ENCODE assay signal across 29 cellular contexts in genomic region chr6:28478518-28478917, GRCh38. TPM values are rescaled to one million over a fixed set of nuclear protein-coding genes. Genes with fewer than 3 reads are reported as not detected.
DNase-seq lines count a peak whose midpoint lies in the region; ATAC-seq and TF ChIP-seq lines count a peak whose summit lies in the region.
"Had no signal": no experiment of that assay in that cellular context is flagged by ENCODE, and none has a peak within 500 bp of the region (broad histone marks: within the 10 kb centered on the region; RNA-seq: fewer than 3 reads in every experiment).

No MANE protein-coding gene starts in this region.

- TF ChIP-seq CTCF in GM12865 (IDR thresholded peaks at IDR 0.05; ENCODE audit: insufficient read depth, low read depth, low read length, missing control alignments) (no peak), WTC11 (IDR thresholded peaks at IDR 0.05) (no peak), endothelial cell (IDR thresholded peaks at IDR 0.05; ENCODE audit: unreplicated experiment) (no peak), upper lobe of left lung (IDR thresholded peaks at IDR 0.05) (no peak)

- no peaks in the 10 kb centered on the region for H3K4me1 ChIP-seq in upper lobe of left lung
- H3K4me1 ChIP-seq: heart left ventricle, prostate gland, suprapubic skin had no signal

- no peak for TF ChIP-seq EP300 in upper lobe of left lung (IDR thresholded peaks at IDR 0.05)

- TF ChIP-seq POLR2A in upper lobe of left lung (IDR thresholded peaks at IDR 0.05) = no peak

- no peaks in the 10 kb centered on the region for H3K9me3 ChIP-seq in upper lobe of left lung
- H3K9me3 ChIP-seq: heart left ventricle, neutrophil, prostate gland, suprapubic skin had no signal

- CTCF ChIA-PET in WTC11 (lab: Charles Lee) = interaction anchor here (1.0 kb wide), 1 partner anchor 79 kb away, joined by 4 read pairs; the partner anchor contains the start of gene ZSCAN12

- H3K36me3 Mint-ChIP-seq in WTC11 = no peaks in the 10 kb centered on the region
- H3K36me3 Mint-ChIP-seq in endothelial cell (ENCODE audit: low read depth, unreplicated experiment) = no peaks in the 10 kb centered on the region
- H3K36me3 Mint-ChIP-seq: activated naive CD4-positive, alpha-beta T cell treated with anti-CD3 and anti-CD28 coated beads, Interleukin-2, amount 50 U/mL, for 24 hours; CD8-positive, alpha-beta memory T cell; memory B cell had no signal

- DNase-seq in NCI-H748 (lab: John Stamatoyannopoulos, UW; ENCODE audit: unreplicated experiment) (peak; percentile 43), NCI-H748 treated with DMSO at 0.1 percent for 48 hours (lab: John Stamatoyannopoulos, UW) (no peak), GM12865 (ENCODE audit: low read depth) (peak; percentile 11), WTC11 (ENCODE audit: low spot score) (no peak), endothelial cell (ENCODE audit: low spot score) (no peak), GM19240 (ENCODE audit: insufficient read length, low spot score) (no peak), upper lobe of left lung (no peak), NCI-H510A treated with DMSO at 0.1 percent for 48 hours (lab: John Stamatoyannopoulos, UW) (no peak)
- DNase-seq: 8988T; activated CD4-positive, alpha-beta T cell treated with anti-CD3 and anti-CD28 coated beads for 48 hours; CD8-positive, alpha-beta memory T cell; erythroblast; heart left ventricle; NCI-H1092 treated with DMSO at 0.1 percent for 48 hours; NCI-H1930; NK-92 treated with Interleukin-12 subunit alpha and Interleukin-12 subunit beta, amount 100 ng/mL, for 24 hours; SHP77 treated with DMSO at 0.1 percent for 48 hours; stimulated activated CD4-positive, alpha-beta T cell treated with anti-CD3 and anti-CD28 coated beads, Interleukin-1b, Interleukin-23, amount 100 ng/mL, for 48 hours; T-helper 1 cell had no signal

- no peak overlapping the region for H3K27ac ChIP-seq in upper lobe of left lung
- H3K27ac ChIP-seq: heart left ventricle, neutrophil, prostate gland, skin epidermis, suprapubic skin had no signal

- H3K9me3 Mint-ChIP-seq in WTC11 = peaks cover 14% of the 10 kb centered on the region
- no peaks in the 10 kb centered on the region for H3K9me3 Mint-ChIP-seq in endothelial cell (ENCODE audit: unreplicated experiment)
- H3K9me3 Mint-ChIP-seq: activated naive CD4-positive, alpha-beta T cell treated with anti-CD3 and anti-CD28 coated beads, Interleukin-2, amount 50 U/mL, for 24 hours; activated T-helper 1 cell treated with anti-CD3 and anti-CD28 coated beads, Interleukin-12 subunit alpha, Interleukin-12 subunit beta, Interleukin-2, Interleukin-4 antibody, amounts not matched to agents 30 ng/mL and 10 ng/mL and 1 ng/mL, durations not matched to agents 14 hours and 24 hours and 36 hours; memory B cell had no signal

- peak overlapping the region; percentile 69 for H3K4me3 Mint-ChIP-seq in WTC11
- peak overlapping the region; percentile 27 for H3K4me3 Mint-ChIP-seq in endothelial cell (ENCODE audit: unreplicated experiment)
- H3K4me3 Mint-ChIP-seq: activated naive CD4-positive, alpha-beta T cell treated with anti-CD3 and anti-CD28 coated beads, Interleukin-2, amount 50 U/mL, for 24 hours; activated T-helper 1 cell treated with anti-CD3 and anti-CD28 coated beads, Interleukin-12 subunit alpha, Interleukin-12 subunit beta, Interleukin-2, Interleukin-4 antibody, amounts not matched to agents 30 ng/mL and 10 ng/mL and 1 ng/mL, durations not matched to agents 14 hours and 24 hours and 36 hours; CD8-positive, alpha-beta memory T cell; memory B cell had no signal

- peaks cover 0 to 3% (median 0%) of the 10 kb centered on the region in 4 donors for H3K27me3 ChIP-seq in upper lobe of left lung

- WGBS in upper lobe of left lung, 2 donors = 57 to 76% methylated on average over 12 of the region's 12 CpGs

- POLR2A ChIA-PET in WTC11 (lab: Charles Lee) = no interaction called here

- H3K27ac Mint-ChIP-seq in WTC11 (no peak overlapping the region), endothelial cell (ENCODE audit: unreplicated experiment) (no peak overlapping the region)
- H3K27ac Mint-ChIP-seq: activated naive CD4-positive, alpha-beta T cell treated with anti-CD3 and anti-CD28 coated beads, Interleukin-2, amount 50 U/mL, for 24 hours; activated T-helper 1 cell treated with anti-CD3 and anti-CD28 coated beads, Interleukin-12 subunit alpha, Interleukin-12 subunit beta, Interleukin-2, Interleukin-4 antibody, amounts not matched to agents 30 ng/mL and 10 ng/mL and 1 ng/mL, durations not matched to agents 14 hours and 24 hours and 36 hours; CD8-positive, alpha-beta memory T cell; memory B cell had no signal

- peaks cover 52% of the 10 kb centered on the region for H3K27me3 Mint-ChIP-seq in WTC11 (ENCODE audit: low read depth)
- H3K27me3 Mint-ChIP-seq in endothelial cell (ENCODE audit: unreplicated experiment) = no peaks in the 10 kb centered on the region

- ATAC-seq in WTC11 (no peak), upper lobe of left lung (ENCODE audit: low FRiP score in 2 of 2) (no peak)
- ATAC-seq: heart left ventricle had no signal

- peaks cover 7% of the 10 kb centered on the region for H3K4me1 Mint-ChIP-seq in WTC11
- peaks cover 8% of the 10 kb centered on the region for H3K4me1 Mint-ChIP-seq in endothelial cell (ENCODE audit: unreplicated experiment)
- H3K4me1 Mint-ChIP-seq: memory B cell had no signal

- H3K4me3 ChIP-seq in GM12865 (ENCODE audit: low read depth, low read length) (no peak overlapping the region), upper lobe of left lung (no peak overlapping the region)
- H3K4me3 ChIP-seq: heart left ventricle, prostate gland, skin epidermis, suprapubic skin had no signal

- H3K36me3 ChIP-seq in upper lobe of left lung = no peaks in the 10 kb centered on the region
- H3K36me3 ChIP-seq: heart left ventricle, neutrophil, prostate gland, suprapubic skin had no signal

TF ChIP-seq in WTC11, 78 proteins besides CTCF, POLR2A, EP300 and RAD21 (continues in another document):
- no peak for TF ChIP-seq EMX1 (CRISPR knock-in tag; IDR thresholded peaks at IDR 0.05)
- no peak for TF ChIP-seq AR (CRISPR knock-in tag; IDR thresholded peaks at IDR 0.05)
- TF ChIP-seq ZNF138 (CRISPR knock-in tag; conservative IDR thresholded peaks at IDR 0.05) = no peak
- no peak for TF ChIP-seq IRF1 (CRISPR knock-in tag; IDR thresholded peaks at IDR 0.05)
- TF ChIP-seq NFYB (CRISPR knock-in tag; conservative IDR thresholded peaks at IDR 0.05; ENCODE audit: low read depth) = no peak

RNA-seq across cellular contexts. Expression of gene ZSCAN23, which starts 35.2 kb away (rescaled TPM):
- total RNA-seq in WTC11 (2021) (8.7 to 9.3 TPM (median 9.0 TPM) in 3 replicates), endothelial cell (ENCODE audit: unreplicated experiment) (6.8 TPM), upper lobe of left lung (1 to 10 TPM in 4 of 6 donors, under 1 TPM in 2; 0.91 to 6.3 (median 1.6) TPM)

RNA-seq across cellular contexts. Expression of gene GPX6, which starts 37.1 kb away (rescaled TPM):
- total RNA-seq in WTC11 (2021) = not detected in 3 replicates
- not detected for total RNA-seq in endothelial cell (ENCODE audit: unreplicated experiment)
- total RNA-seq in upper lobe of left lung = not detected
- total RNA-seq: activated T-helper 1 cell treated with anti-CD3 and anti-CD28 coated beads, Interleukin-12 subunit alpha, Interleukin-12 subunit beta, Interleukin-2, Interleukin-4 antibody, amounts not matched to agents 30 ng/mL and 10 ng/mL and 1 ng/mL, durations not matched to agents 14 hours and 24 hours and 36 hours; CD8-positive, alpha-beta memory T cell; chondrocyte; fibroblast of villous mesenchyme; heart left ventricle; suprapubic skin; urinary bladder had no signal

RNA-seq across cellular contexts. Expression of gene GPX5, which starts 47.2 kb away (rescaled TPM):
- total RNA-seq in WTC11 (2021) = not detected in 3 replicates
- total RNA-seq in endothelial cell (ENCODE audit: unreplicated experiment) = not detected
- total RNA-seq in upper lobe of left lung = not detected
- total RNA-seq: activated T-helper 1 cell treated with anti-CD3 and anti-CD28 coated beads, Interleukin-12 subunit alpha, Interleukin-12 subunit beta, Interleukin-2, Interleukin-4 antibody, amounts not matched to agents 30 ng/mL and 10 ng/mL and 1 ng/mL, durations not matched to agents 14 hours and 24 hours and 36 hours; CD8-positive, alpha-beta memory T cell; chondrocyte; fibroblast of villous mesenchyme; heart left ventricle; prostate gland; suprapubic skin; urinary bladder had no signal

Comparison
In these comparisons a context has a peak if more than half of its experiments do, and no peak if none do; other contexts are left out.
1. DNase-seq: peak in NCI-H748 (single experiment) and GM12865 (single experiment); none in NCI-H748 treated with DMSO at 0.1 percent for 48 hours (single experiment), WTC11 (single experiment), endothelial cell (single experiment), GM19240 (single experiment), upper lobe of left lung (0 of 2) and NCI-H510A treated with DMSO at 0.1 percent for 48 hours (single experiment).